In the genomic region with DNA sequence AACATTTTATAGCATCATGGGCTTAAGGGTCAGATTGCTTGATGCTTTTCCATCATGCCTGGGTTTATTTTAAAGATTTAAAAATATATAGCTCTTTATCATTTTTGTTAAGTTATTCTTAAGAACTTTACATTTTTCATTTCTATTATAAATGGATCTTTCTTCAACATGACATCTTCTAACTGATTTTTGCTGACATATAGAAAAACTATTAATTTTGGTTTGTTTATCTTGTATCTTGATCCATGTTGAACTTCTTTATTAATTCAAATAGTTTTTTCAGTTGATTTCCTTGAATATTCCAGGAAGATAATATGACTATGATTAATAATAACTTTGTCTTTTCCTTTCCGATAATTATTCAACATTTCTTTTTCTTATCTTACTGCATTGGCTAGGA, we compare ENCODE assay signal across 2 cellular contexts.
TF ChIP-seq lines count a peak whose summit lies in the region.

No MANE protein-coding gene starts in this region.

TF ChIP-seq in A549, 52 proteins besides CTCF, POLR2A, EP300 and RAD21 (continued from another document):
- TF ChIP-seq, protein P1, sequence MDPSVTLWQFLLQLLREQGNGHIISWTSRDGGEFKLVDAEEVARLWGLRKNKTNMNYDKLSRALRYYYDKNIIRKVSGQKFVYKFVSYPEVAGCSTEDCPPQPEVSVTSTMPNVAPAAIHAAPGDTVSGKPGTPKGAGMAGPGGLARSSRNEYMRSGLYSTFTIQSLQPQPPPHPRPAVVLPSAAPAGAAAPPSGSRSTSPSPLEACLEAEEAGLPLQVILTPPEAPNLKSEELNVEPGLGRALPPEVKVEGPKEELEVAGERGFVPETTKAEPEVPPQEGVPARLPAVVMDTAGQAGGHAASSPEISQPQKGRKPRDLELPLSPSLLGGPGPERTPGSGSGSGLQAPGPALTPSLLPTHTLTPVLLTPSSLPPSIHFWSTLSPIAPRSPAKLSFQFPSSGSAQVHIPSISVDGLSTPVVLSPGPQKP (IDR thresholded peaks at IDR 0.05; ENCODE audit: low read depth, low read length) = no peak

TF ChIP-seq in IMR-90, 13 proteins besides CTCF, POLR2A, EP300 and RAD21 (continued from another document):
- TF ChIP-seq, protein P1 (IDR thresholded peaks at IDR 0.05; ENCODE audit: borderline replicate concordance, low read depth, low read length) = no peak
